1 cellular context compared by ENCODE assay signal in the genomic region with DNA sequence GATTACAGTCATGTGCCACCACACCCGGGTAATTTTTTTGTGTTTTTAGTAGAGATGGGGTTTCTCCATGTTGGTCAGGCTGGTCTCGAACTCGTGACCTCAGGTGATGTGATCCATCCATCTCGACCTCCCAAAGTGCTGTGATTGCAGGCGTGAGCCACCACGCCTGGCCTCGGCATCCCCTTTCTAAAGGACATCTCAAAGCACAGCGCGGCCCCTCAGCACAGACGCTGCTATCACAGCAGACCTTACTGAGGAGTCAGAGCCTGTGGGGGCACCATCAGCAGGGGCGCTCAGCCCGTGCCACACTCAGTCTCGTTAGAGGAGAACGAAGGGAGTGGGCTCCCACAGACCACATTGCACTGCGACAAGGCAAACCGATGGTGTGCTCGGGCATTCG.
TF ChIP-seq lines count a peak whose summit lies in the region.

No MANE protein-coding gene starts in this region.

TF ChIP-seq in IMR-90, 13 proteins besides CTCF, POLR2A, EP300 and RAD21:
- TF ChIP-seq, protein P1, sequence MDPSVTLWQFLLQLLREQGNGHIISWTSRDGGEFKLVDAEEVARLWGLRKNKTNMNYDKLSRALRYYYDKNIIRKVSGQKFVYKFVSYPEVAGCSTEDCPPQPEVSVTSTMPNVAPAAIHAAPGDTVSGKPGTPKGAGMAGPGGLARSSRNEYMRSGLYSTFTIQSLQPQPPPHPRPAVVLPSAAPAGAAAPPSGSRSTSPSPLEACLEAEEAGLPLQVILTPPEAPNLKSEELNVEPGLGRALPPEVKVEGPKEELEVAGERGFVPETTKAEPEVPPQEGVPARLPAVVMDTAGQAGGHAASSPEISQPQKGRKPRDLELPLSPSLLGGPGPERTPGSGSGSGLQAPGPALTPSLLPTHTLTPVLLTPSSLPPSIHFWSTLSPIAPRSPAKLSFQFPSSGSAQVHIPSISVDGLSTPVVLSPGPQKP (IDR thresholded peaks at IDR 0.05; ENCODE audit: borderline replicate concordance, low read depth, low read length), result no peak
- TF ChIP-seq MXI1 (IDR thresholded peaks at IDR 0.05; ENCODE audit: borderline replicate concordance, low read depth, low read length) (no peak), MAFK (IDR thresholded peaks at IDR 0.05; ENCODE audit: low read depth, low read length) (no peak), RFX5 (IDR thresholded peaks at IDR 0.05; ENCODE audit: low read depth, low read length) (no peak), BHLHE40 (IDR thresholded peaks at IDR 0.05; ENCODE audit: low read depth, low read length) (no peak), FOS (IDR thresholded peaks at IDR 0.05; ENCODE audit: low read depth, low read length) (no peak)
